ENCODE assay signal across 5 cellular contexts in the genomic region with DNA sequence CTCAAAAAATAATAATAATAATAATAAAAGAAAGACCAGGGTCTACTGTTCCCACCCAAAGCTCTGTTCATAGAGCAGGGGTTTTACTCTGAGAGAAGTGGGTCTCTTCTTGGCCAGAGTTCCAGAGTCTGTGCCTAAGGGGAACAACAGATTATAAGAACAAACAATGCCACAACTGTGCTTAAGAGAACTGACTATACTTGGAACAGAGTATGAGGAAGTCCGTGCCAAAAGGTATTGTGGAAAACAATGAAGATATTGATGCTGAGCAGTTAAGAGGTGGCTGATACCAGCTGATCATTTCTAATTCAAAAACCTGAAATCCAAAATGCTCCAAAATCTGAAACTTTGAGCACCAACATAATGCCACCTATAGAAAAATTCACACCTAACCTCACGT.
"Had no signal": no experiment of that assay in that cellular context is flagged by ENCODE, and none has a peak within 500 bp of the region (broad histone marks: within the 10 kb centered on the region; RNA-seq: fewer than 3 reads in every experiment).

No MANE protein-coding gene starts in this region.

- DNase-seq: GM23248, GOT3, H7, HFFc6, IMR-90 had no signal
